In genomic region chr3:169886671-169887070, GRCh38 we compare ENCODE assay signal across 13 cellular contexts. TPM values are rescaled to one million over a fixed set of nuclear protein-coding genes. Genes with fewer than 3 reads are reported as not detected.
DNase-seq lines count a peak whose midpoint lies in the region; ATAC-seq, FAIRE-seq and TF ChIP-seq lines count a peak whose summit lies in the region.
"Had no signal": no experiment of that assay in that cellular context is flagged by ENCODE, and none has a peak within 500 bp of the region (broad histone marks: within the 10 kb centered on the region; RNA-seq: fewer than 3 reads in every experiment).

No MANE protein-coding gene starts in this region.

- POLR2A ChIA-PET in SK-N-SH (lab: Yijun Ruan, JAX) = no interaction called here

- no peak for TF ChIP-seq RAD21 in SK-N-SH (IDR thresholded peaks at IDR 0.05; ENCODE audit: low read length)

- H3K79me2 ChIP-seq in SK-N-SH (ENCODE audit: insufficient read depth) (no peaks in the 10 kb centered on the region), parathyroid adenoma (no peaks in the 10 kb centered on the region)

- H3K36me3 ChIP-seq in SK-N-SH (replicated peaks in 1 of 2; ENCODE audit: control insufficient read depth in 1 of 2, insufficient read depth in 2 of 2, low read length in 1 of 2) = no peaks in the 10 kb centered on the region
- no peaks in the 10 kb centered on the region for H3K36me3 ChIP-seq in parathyroid adenoma (ENCODE audit: control insufficient read depth, insufficient read depth, low read length)

- no peak for TF ChIP-seq EP300 in SK-N-SH (IDR thresholded peaks at IDR 0.05; ENCODE audit: borderline replicate concordance in 1 of 2, low read depth in 1 of 2, low read length in 1 of 2)

- H3K4me3 ChIP-seq in SK-N-SH (ENCODE audit: low read depth in 2 of 2, low read length in 1 of 2) (no peak overlapping the region), parathyroid adenoma (ENCODE audit: low read depth, low read length) (no peak overlapping the region)

- no peak for TF ChIP-seq CTCF in SK-N-SH (IDR thresholded peaks at IDR 0.05)
- no peak for TF ChIP-seq CTCF in parathyroid adenoma (IDR thresholded peaks at IDR 0.05)
- no peak for TF ChIP-seq CTCF in D721Med (IDR thresholded peaks at IDR 0.05; ENCODE audit: insufficient read depth, missing control alignments)

- H3K9me3 ChIP-seq in SK-N-SH (no peaks in the 10 kb centered on the region), parathyroid adenoma (ENCODE audit: control insufficient read depth, low read length) (no peaks in the 10 kb centered on the region)

- no peak overlapping the region for H3K9ac ChIP-seq in SK-N-SH
- no peak overlapping the region for H3K9ac ChIP-seq in parathyroid adenoma

- no peaks in the 10 kb centered on the region for H4K20me1 ChIP-seq in SK-N-SH (ENCODE audit: insufficient read depth)

- H3F3A ChIP-seq in SK-N-SH (replicated peaks; ENCODE audit: insufficient read depth) = no peaks in the 10 kb centered on the region

- ATAC-seq in HG03342 (IDR thresholded peaks at IDR 0.05; ENCODE audit: unreplicated experiment) = no peak

- no peak for FAIRE-seq in D721Med (lab: Jason Lieb, UNC)
- FAIRE-seq: GM18507, keratinocyte had no signal

- H3K27me3 ChIP-seq in SK-N-SH (ENCODE audit: insufficient read depth) (no peaks in the 10 kb centered on the region; the same call in 1 of the 2 replicates), parathyroid adenoma (ENCODE audit: control insufficient read depth, insufficient read depth, low read length) (no peaks in the 10 kb centered on the region)

- H3K27ac ChIP-seq in SK-N-SH (ENCODE audit: low read depth in 2 of 2, low read length in 1 of 2) (no peak overlapping the region), parathyroid adenoma (no peak overlapping the region)
- H3K27ac ChIP-seq: HL-60 had no signal

- 28% methylated on average over 5 of the region's 5 CpGs for WGBS in SK-N-SH (ENCODE audit: low lambda C conversion rate)

- H3K9me2 ChIP-seq in SK-N-SH = no peaks in the 10 kb centered on the region

- peak; percentile 74 for DNase-seq in Ammon's horn (ENCODE audit: low spot score)
- peak; percentile 11 for DNase-seq in SK-N-SH
- DNase-seq in glomerular visceral epithelial cell (ENCODE audit: extremely low spot score) = peak; percentile 14
- DNase-seq in D721Med (ENCODE audit: insufficient read length, low spot score) = no peak
- no peak for DNase-seq in hepatic stellate cell (ENCODE audit: low spot score)
- no peak for DNase-seq in activated CD4-positive, alpha-beta T cell treated with anti-CD3 and anti-CD28 coated beads for 4 hours
- DNase-seq: CD4-positive, alpha-beta T cell; cerebellar nuclear complex had no signal

- H2AFZ ChIP-seq in SK-N-SH (ENCODE audit: low read depth) = no peak overlapping the region
- H2AFZ ChIP-seq in parathyroid adenoma = peak overlapping the region; percentile 7

- H3K4me2 ChIP-seq in SK-N-SH = no peak overlapping the region
- no peak overlapping the region for H3K4me2 ChIP-seq in parathyroid adenoma (ENCODE audit: low read length)

- H3K4me1 ChIP-seq in SK-N-SH (ENCODE audit: control insufficient read depth in 1 of 2, insufficient read depth in 2 of 2, low read depth in 1 of 2, low read length in 1 of 2) = peaks cover 0 to 2% of the 10 kb centered on the region in 2 experiments; a peak in 1 of 4 replicates
- no peaks in the 10 kb centered on the region for H3K4me1 ChIP-seq in parathyroid adenoma

- CTCF ChIA-PET in SK-N-SH (lab: Yijun Ruan, JAX) = no interaction called here

TF ChIP-seq in SK-N-SH, 30 proteins besides CTCF, POLR2A, EP300 and RAD21:
- TF ChIP-seq POLR2AphosphoS5 (IDR thresholded peaks at IDR 0.05; ENCODE audit: low read depth, low read length) (no peak), TAF1 (IDR thresholded peaks at IDR 0.05; ENCODE audit: borderline replicate concordance, low read depth, low read length) (no peak), ZBTB33 (IDR thresholded peaks at IDR 0.05; ENCODE audit: borderline replicate concordance, low read depth) (no peak), PBX3 (IDR thresholded peaks at IDR 0.05) (no peak), ELF1 (IDR thresholded peaks at IDR 0.05) (no peak), EZH2phosphoT487 (IDR thresholded peaks at IDR 0.05; ENCODE audit: borderline replicate concordance, low read depth) (no peak), NFIC (IDR thresholded peaks at IDR 0.05; ENCODE audit: borderline replicate concordance) (no peak), USF1 (IDR thresholded peaks at IDR 0.05; ENCODE audit: borderline replicate concordance, low read depth) (no peak), RXRA (IDR thresholded peaks at IDR 0.05; ENCODE audit: borderline replicate concordance, low read depth) (no peak), YY1 (IDR thresholded peaks at IDR 0.05; ENCODE audit: low read depth) (no peak), CHD2 (IDR thresholded peaks at IDR 0.05; ENCODE audit: low read length, partially characterized antibody) (no peak), USF2 (IDR thresholded peaks at IDR 0.05; ENCODE audit: borderline replicate concordance, low read depth, low read length) (no peak), SMC3 (IDR thresholded peaks at IDR 0.05; ENCODE audit: low read depth, low read length) (no peak), TEAD4 (IDR thresholded peaks at IDR 0.05; ENCODE audit: borderline replicate concordance, insufficient read depth) (no peak)
TF ChIP-seq in SK-N-SH: peak in this region for 0.

RNA-seq across cellular contexts. Expression of gene LRRC31, which starts 16.9 kb away (rescaled TPM):
- not detected in 2 replicates for polyA plus RNA-seq in SK-N-SH (2012; rRNA removed)
- polyA plus RNA-seq in SK-N-SH (2012; cell fraction: cytosol; rRNA removed) = not detected in 2 replicates
- not detected in 2 replicates for polyA plus RNA-seq in SK-N-SH (2012; cell fraction: nucleus; rRNA removed)
- polyA plus RNA-seq: keratinocyte had no signal

RNA-seq across cellular contexts. Expression of gene SAMD7, which starts 24.7 kb away (rescaled TPM):
- polyA plus RNA-seq in SK-N-SH (2012; rRNA removed) = not detected in 2 replicates
- 0.01 TPM in 1 of 2 replicates, not detected in the other for polyA plus RNA-seq in SK-N-SH (2012; cell fraction: cytosol; rRNA removed)
- not detected in 2 replicates for polyA plus RNA-seq in SK-N-SH (2012; cell fraction: nucleus; rRNA removed)
- polyA plus RNA-seq: keratinocyte had no signal

Comparison
In these comparisons a context has a peak if more than half of its experiments do, and no peak if none do; other contexts are left out.
1. DNase-seq: peak in Ammon's horn (single experiment), SK-N-SH (single experiment) and glomerular visceral epithelial cell (single experiment); none in D721Med (single experiment), hepatic stellate cell (single experiment) and activated CD4-positive, alpha-beta T cell treated with anti-CD3 and anti-CD28 coated beads for 4 hours (0 of 2).